In the genomic region with DNA sequence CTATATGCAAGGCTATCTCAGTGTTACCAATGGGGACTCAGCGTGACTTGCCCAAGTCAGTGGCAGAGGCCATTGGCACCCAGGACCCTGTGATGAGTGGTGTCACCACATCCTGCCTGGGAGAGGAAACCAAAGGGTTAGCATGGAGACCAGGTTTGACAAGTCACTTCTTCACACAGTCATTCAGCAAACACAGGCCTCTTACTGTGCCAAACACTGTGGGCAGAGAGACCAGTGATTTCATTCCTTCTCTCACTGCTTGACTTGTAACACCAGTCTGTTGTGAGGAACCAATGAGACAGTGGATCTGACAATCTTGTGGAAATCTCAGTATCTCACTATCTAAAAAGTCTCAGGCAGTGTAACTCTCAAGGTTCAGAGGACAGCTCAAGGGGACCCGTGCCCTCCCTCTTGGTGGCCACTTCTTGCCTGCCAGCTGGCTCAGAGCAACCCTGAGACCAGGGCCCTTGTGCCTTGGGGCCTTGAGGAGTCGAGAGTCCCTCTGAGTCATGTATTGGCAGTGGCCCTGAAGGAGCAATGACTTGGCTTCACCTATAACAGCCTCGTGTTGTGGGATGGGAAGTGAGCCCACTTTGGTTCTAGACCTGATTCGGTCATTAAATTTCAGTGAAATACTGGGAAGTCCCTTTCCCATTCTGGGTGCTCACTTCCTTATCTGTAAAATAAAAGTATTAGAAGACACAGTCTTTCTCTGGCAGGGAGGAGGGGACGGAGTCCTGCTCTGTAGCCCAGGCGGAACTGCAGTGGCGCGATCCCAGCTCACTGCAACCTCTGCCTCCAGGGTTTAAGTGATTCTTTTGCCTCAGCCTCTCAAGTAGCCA, we compare ENCODE assay signal across 9 cellular contexts. TPM values are rescaled to one million over a fixed set of nuclear protein-coding genes. Genes with fewer than 3 reads are reported as not detected.
DNase-seq lines count a peak whose midpoint lies in the region; ATAC-seq and TF ChIP-seq lines count a peak whose summit lies in the region.
"Had no signal": no experiment of that assay in that cellular context is flagged by ENCODE, and none has a peak within 500 bp of the region (broad histone marks: within the 10 kb centered on the region; RNA-seq: fewer than 3 reads in every experiment).

No MANE protein-coding gene starts in this region.

- no peaks in the 10 kb centered on the region for H3K27me3 ChIP-seq in prostate gland (replicated peaks; ENCODE audit: insufficient read depth)

- H3K4me3 Mint-ChIP-seq in activated T-helper 17 cell treated with anti-CD3 and anti-CD28 coated beads, Interleukin-2, amount 50 U/mL, for 72 hours, result no peak overlapping the region

- H3K27ac ChIP-seq in prostate gland, result no peak overlapping the region

- peak overlapping the region; percentile 23 for H3K27ac Mint-ChIP-seq in activated T-helper 17 cell treated with anti-CD3 and anti-CD28 coated beads, Interleukin-2, amount 50 U/mL, for 72 hours

- no peaks in the 10 kb centered on the region for H3K9me3 ChIP-seq in prostate gland

- no peaks in the 10 kb centered on the region for H3K9me3 Mint-ChIP-seq in activated T-helper 17 cell treated with anti-CD3 and anti-CD28 coated beads, Interleukin-2, amount 50 U/mL, for 72 hours

- intact Hi-C loops in prostate gland (cut with DNase I), result no loop called here

- TF ChIP-seq CTCF in prostate gland (IDR thresholded peaks at IDR 0.05), result no peak

- WGBS in prostate gland, result 55% methylated on average over 9 of the region's 9 CpGs

- ATAC-seq in GM18519 (IDR thresholded peaks at IDR 0.05; ENCODE audit: low FRiP score, unreplicated experiment) (peak; percentile 43), HG02610 (IDR thresholded peaks at IDR 0.05; ENCODE audit: unreplicated experiment) (peak; percentile 74)
- ATAC-seq in activated T-helper 17 cell treated with anti-CD3 and anti-CD28 coated beads, Interleukin-2, amount 50 U/mL, for 72 hours (replicated peaks), result peak; percentile 82

- no peaks in the 10 kb centered on the region for H3K36me3 Mint-ChIP-seq in activated T-helper 17 cell treated with anti-CD3 and anti-CD28 coated beads, Interleukin-2, amount 50 U/mL, for 72 hours (ENCODE audit: low read depth)

- no peaks in the 10 kb centered on the region for H3K27me3 Mint-ChIP-seq in activated T-helper 17 cell treated with anti-CD3 and anti-CD28 coated beads, Interleukin-2, amount 50 U/mL, for 72 hours

- no peak for TF ChIP-seq POLR2A in prostate gland (IDR thresholded peaks at IDR 0.05)

- DNase-seq in prostate gland (ENCODE audit: low spot score) (peak; percentile 13), HPDE6-E6E7 (ENCODE audit: extremely low spot score) (no peak), germinal center (ENCODE audit: low spot score) (no peak)
- DNase-seq in activated CD4-positive, alpha-beta T cell treated with anti-CD3 and anti-CD28 coated beads for 4 hours, result no peak
- DNase-seq: effector memory CD4-positive, alpha-beta T cell had no signal

- no peaks in the 10 kb centered on the region for H3K4me1 ChIP-seq in prostate gland (replicated peaks)

- no peaks in the 10 kb centered on the region for H3K36me3 ChIP-seq in prostate gland

- H3K4me3 ChIP-seq in prostate gland, result no peak overlapping the region

- H3K4me1 Mint-ChIP-seq in activated T-helper 17 cell treated with anti-CD3 and anti-CD28 coated beads, Interleukin-2, amount 50 U/mL, for 72 hours, result no peaks in the 10 kb centered on the region

RNA-seq across cellular contexts. Expression of a gene that starts 1.6 kb away (rescaled TPM):
- under 1 TPM in 1 of 2 donors, not detected in 1; 0.87 TPM for total RNA-seq in activated T-helper 17 cell treated with anti-CD3 and anti-CD28 coated beads, Interleukin-2, amount 50 U/mL, for 72 hours
- 1 to 10 TPM in 1 of 2 donors, not detected in 1; 2.8 TPM for total RNA-seq in prostate gland
- total RNA-seq: pulmonary artery endothelial cell had no signal
